Comparison of ENCODE assay signal across 11 cellular contexts in genomic region chr1:66337249-66337648, GRCh38.
A peak's percentile ranks its signal among the peaks of the same experiment; 100 is the strongest.
DNase-seq lines count a peak whose midpoint lies in the region; ATAC-seq lines count a peak whose summit lies in the region.
"Had no signal": no experiment of that assay in that cellular context is flagged by ENCODE, and none has a peak within 500 bp of the region (broad histone marks: within the 10 kb centered on the region; RNA-seq: fewer than 3 reads in every experiment).

No MANE protein-coding gene starts in this region.

- H3K27ac ChIP-seq in caudate nucleus (ENCODE audit: low read depth, low read length): peak overlapping the region; percentile 84
- H3K27ac ChIP-seq in naive thymus-derived CD4-positive, alpha-beta T cell (ENCODE audit: low read depth, low read length): peak overlapping the region; percentile 92

- H3K4me1 Mint-ChIP-seq in stimulated activated naive CD8-positive, alpha-beta T cell treated with anti-CD3 and anti-CD28 coated beads, Interleukin-15, Interleukin-2, amounts not matched to agents 100 ng/mL and 50 ng/mL, for 24 hours (ENCODE audit: low read depth): peaks cover 70% of the 10 kb centered on the region
- H3K4me1 Mint-ChIP-seq in naive thymus-derived CD4-positive, alpha-beta T cell: peaks cover 30 to 74% (median 60%) of the 10 kb centered on the region in 7 donors

- no peaks in the 10 kb centered on the region for H3K27me3 ChIP-seq in naive thymus-derived CD4-positive, alpha-beta T cell (ENCODE audit: control insufficient read depth in 2 of 2, insufficient read depth in 2 of 2, low read length in 2 of 2)

- H3K9me3 ChIP-seq in naive thymus-derived CD4-positive, alpha-beta T cell (ENCODE audit: control insufficient read depth in 2 of 3, low read length in 3 of 3): no peaks in the 10 kb centered on the region

- no peaks in the 10 kb centered on the region for H3K36me3 ChIP-seq in naive thymus-derived CD4-positive, alpha-beta T cell (ENCODE audit: control insufficient read depth in 2 of 3, insufficient read depth in 3 of 3, low read length in 3 of 3)

- no peaks in the 10 kb centered on the region for H3K9me3 Mint-ChIP-seq in stimulated activated naive CD8-positive, alpha-beta T cell treated with anti-CD3 and anti-CD28 coated beads, Interleukin-15, Interleukin-2, amounts not matched to agents 100 ng/mL and 50 ng/mL, for 24 hours
- no peaks in the 10 kb centered on the region for H3K9me3 Mint-ChIP-seq in naive thymus-derived CD4-positive, alpha-beta T cell

- intact Hi-C loops in naive thymus-derived CD4-positive, alpha-beta T cell (cut with micrococcal nuclease): loop anchor here (1.0 to 10.0 kb wide), 11 partner anchors 8 to 1348 kb away; partner anchors contain the start of genes SLC35D1 (in 2 of the 2), GADD45A (in 1 of the 2), IL12RB2 (in 1 of the 2) and LEPR (in 1 of the 2)

- H3K4me3 ChIP-seq in naive thymus-derived CD4-positive, alpha-beta T cell (ENCODE audit: low read length): peak overlapping the region; percentile 86
- H3K4me3 ChIP-seq: K562 had no signal

- no peaks in the 10 kb centered on the region for H3K27me3 Mint-ChIP-seq in stimulated activated naive CD8-positive, alpha-beta T cell treated with anti-CD3 and anti-CD28 coated beads, Interleukin-15, Interleukin-2, amounts not matched to agents 100 ng/mL and 50 ng/mL, for 24 hours
- H3K27me3 Mint-ChIP-seq in naive thymus-derived CD4-positive, alpha-beta T cell: no peaks in the 10 kb centered on the region

- no peak for ATAC-seq in stimulated activated naive CD8-positive, alpha-beta T cell treated with anti-CD3 and anti-CD28 coated beads, Interleukin-15, Interleukin-2, amounts not matched to agents 100 U/mL and 50 U/mL, for 24 hours
- no peak for ATAC-seq in naive thymus-derived CD4-positive, alpha-beta T cell
- no peak for ATAC-seq in HG03135 (IDR thresholded peaks at IDR 0.05; ENCODE audit: unreplicated experiment)
- no peak for ATAC-seq in HG03025 (IDR thresholded peaks at IDR 0.05; ENCODE audit: low FRiP score, unreplicated experiment)
- ATAC-seq: K562, SK-N-SH treated with all-trans-retinoic acid at 6 μM for 48 hours had no signal

- H3K27ac Mint-ChIP-seq in stimulated activated naive CD8-positive, alpha-beta T cell treated with anti-CD3 and anti-CD28 coated beads, Interleukin-15, Interleukin-2, amounts not matched to agents 100 ng/mL and 50 ng/mL, for 24 hours: peak overlapping the region; percentile 99
- peak overlapping the region; percentile 97 to 100 (median 99) for H3K27ac Mint-ChIP-seq in naive thymus-derived CD4-positive, alpha-beta T cell

- CTCF ChIA-PET in naive thymus-derived CD4-positive, alpha-beta T cell (lab: Charles Lee): interaction anchor here (6.1 kb wide), 1 partner anchor 109 kb away, joined by 38 read pairs; no protein-coding TSS in a partner anchor

- peaks cover 46 to 52% of the 10 kb centered on the region in 2 donors for H3K4me1 ChIP-seq in naive thymus-derived CD4-positive, alpha-beta T cell (ENCODE audit: control insufficient read depth in 2 of 2, insufficient read depth in 2 of 2, low read length in 2 of 2)

- H3K36me3 Mint-ChIP-seq in stimulated activated naive CD8-positive, alpha-beta T cell treated with anti-CD3 and anti-CD28 coated beads, Interleukin-15, Interleukin-2, amounts not matched to agents 100 ng/mL and 50 ng/mL, for 24 hours (ENCODE audit: low read depth): peaks cover 35% of the 10 kb centered on the region
- peaks cover 0 to 61% (median 10%) of the 10 kb centered on the region in 5 donors for H3K36me3 Mint-ChIP-seq in naive thymus-derived CD4-positive, alpha-beta T cell

- POLR2A ChIA-PET in naive thymus-derived CD4-positive, alpha-beta T cell (lab: Charles Lee): interaction anchor here (1.1 to 7.5 kb wide), 5 partner anchors 9 to 62 kb away, joined by 3 to 97 read pairs (median 19); no protein-coding TSS in a partner anchor

- H3K4me3 Mint-ChIP-seq in stimulated activated naive CD8-positive, alpha-beta T cell treated with anti-CD3 and anti-CD28 coated beads, Interleukin-15, Interleukin-2, amounts not matched to agents 100 ng/mL and 50 ng/mL, for 24 hours: peak overlapping the region; percentile 95
- H3K4me3 Mint-ChIP-seq in naive thymus-derived CD4-positive, alpha-beta T cell: peak overlapping the region; percentile 16 to 99 (median 97)

- no peak for DNase-seq in stimulated activated naive CD8-positive, alpha-beta T cell treated with anti-CD3 and anti-CD28 coated beads, Interleukin-15, Interleukin-2, amounts not matched to agents 100 U/mL and 50 U/mL, for 24 hours
- no peak for DNase-seq in caudate nucleus (lab: John Stamatoyannopoulos, UW)
- no peak for DNase-seq in naive thymus-derived CD4-positive, alpha-beta T cell
- DNase-seq in cerebellar nuclear complex (lab: John Stamatoyannopoulos, UW): no peak
- DNase-seq in UCSD-AML1 (lab: John Stamatoyannopoulos, UW; ENCODE audit: unreplicated experiment): no peak
- DNase-seq: NCI-H524 had no signal
